ENCODE assay signal across 2 cellular contexts in genomic region chr21:35597750-35598339, GRCh38.
TF ChIP-seq lines count a peak whose summit lies in the region.

No MANE protein-coding gene starts in this region.

TF ChIP-seq in HEK293, 187 proteins besides CTCF, POLR2A, EP300 and RAD21:
- TF ChIP-seq ZNF18 (tag by site-specific recombination; IDR thresholded peaks at IDR 0.05), result no peak
- 0 out of 2 replicates have a peak, but pooled peaks have one; percentile 62 for TF ChIP-seq ZNF121 (tag by site-specific recombination; IDR thresholded peaks at IDR 0.05)
- TF ChIP-seq ZNF561 (tag by site-specific recombination; IDR thresholded peaks at IDR 0.05; ENCODE audit: borderline replicate concordance), result no peak

TF ChIP-seq in K562, 482 proteins besides CTCF, POLR2A, EP300 and RAD21 (continued from another document):
- TF ChIP-seq TFE3 (CRISPR knock-in tag; IDR thresholded peaks at IDR 0.05) (peak; percentile 69), ZNF121 (CRISPR knock-in tag; conservative IDR thresholded peaks at IDR 0.05) (peak; percentile 53), BCL6 (CRISPR knock-in tag; IDR thresholded peaks at IDR 0.05) (no peak)
TF ChIP-seq in K562: peak in this region for 2.
